In the genomic region with DNA sequence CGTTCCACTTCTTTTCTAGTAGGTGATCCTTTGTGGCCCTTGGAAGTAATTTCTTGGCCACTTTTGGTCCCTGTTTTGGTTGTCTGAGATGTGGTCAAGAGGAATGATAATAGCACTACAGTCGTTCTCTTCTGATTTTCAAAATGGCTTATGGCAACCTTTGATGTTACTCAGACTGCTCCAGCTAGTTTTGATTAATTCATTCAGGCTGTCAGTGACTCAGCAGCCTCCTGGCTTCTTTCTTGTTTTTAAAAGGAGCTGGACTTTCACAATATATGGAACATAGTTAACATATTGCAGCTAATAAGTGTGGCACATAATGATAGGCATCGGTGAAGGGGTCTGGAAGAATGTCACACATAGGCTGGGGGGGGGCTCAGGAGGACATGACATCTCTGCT, we compare ENCODE assay signal across 9 cellular contexts. TPM values are rescaled to one million over a fixed set of nuclear protein-coding genes. Genes with fewer than 3 reads are reported as not detected.
DNase-seq lines count a peak whose midpoint lies in the region; ATAC-seq lines count a peak whose summit lies in the region.
"Had no signal": no experiment of that assay in that cellular context is flagged by ENCODE, and none has a peak within 500 bp of the region (broad histone marks: within the 10 kb centered on the region; RNA-seq: fewer than 3 reads in every experiment).

No MANE protein-coding gene starts in this region.

- H3K4me2 ChIP-seq in trophoblast cell (ENCODE audit: low read length), result no peak overlapping the region

- H2BK5ac ChIP-seq in trophoblast cell (ENCODE audit: low read depth, low read length, poor library complexity), result no peak overlapping the region

- no peaks in the 10 kb centered on the region for H3K27me3 ChIP-seq in trophoblast cell (ENCODE audit: insufficient read depth, low read length)
- H3K27me3 ChIP-seq in effector memory CD4-positive, alpha-beta T cell (replicated peaks; ENCODE audit: control insufficient read depth, insufficient read depth, low read length, poor library complexity, severe bottlenecking), result no peaks in the 10 kb centered on the region

- H3K79me2 ChIP-seq in trophoblast cell (ENCODE audit: control insufficient read depth, insufficient read depth, low read length, poor library complexity), result peaks cover 6% of the 10 kb centered on the region

- H3K4me1 ChIP-seq in trophoblast cell (ENCODE audit: control insufficient read depth in 1 of 2, insufficient read depth in 2 of 2, low read length in 2 of 2), result peaks cover 18 to 29% of the 10 kb centered on the region in 2 experiments
- no peaks in the 10 kb centered on the region for H3K4me1 ChIP-seq in effector memory CD4-positive, alpha-beta T cell (ENCODE audit: control insufficient read depth, insufficient read depth, low read length, poor library complexity, severe bottlenecking)

- H4K12ac ChIP-seq in trophoblast cell (ENCODE audit: low read depth, low read length), result no peak overlapping the region

- no peaks in the 10 kb centered on the region for H3K36me3 ChIP-seq in trophoblast cell (ENCODE audit: control insufficient read depth in 1 of 2, insufficient read depth in 2 of 2, low read length in 2 of 2)
- no peaks in the 10 kb centered on the region for H3K36me3 ChIP-seq in effector memory CD4-positive, alpha-beta T cell (ENCODE audit: control insufficient read depth, insufficient read depth, low read length)

- no peak overlapping the region for H3K9ac ChIP-seq in trophoblast cell (ENCODE audit: low read length)

- H3K36me3 Mint-ChIP-seq in effector memory CD8-positive, alpha-beta T cell (ENCODE audit: insufficient read depth), result peaks cover 6% of the 10 kb centered on the region

- peak overlapping the region; percentile 42 for H3K4ac ChIP-seq in trophoblast cell (ENCODE audit: low read depth, low read length)

- no peaks in the 10 kb centered on the region for H3K27me3 Mint-ChIP-seq in effector memory CD8-positive, alpha-beta T cell

- peak overlapping the region; percentile 45 for H3K27ac ChIP-seq in trophoblast cell (ENCODE audit: low read depth, low read length)
- H3K27ac ChIP-seq in effector memory CD4-positive, alpha-beta T cell (ENCODE audit: insufficient read depth, low read length, poor library complexity, severe bottlenecking), result no peak overlapping the region

- no peaks in the 10 kb centered on the region for H3K9me3 ChIP-seq in trophoblast cell (ENCODE audit: insufficient read depth, low read depth, low read length)
- H3K9me3 ChIP-seq in effector memory CD4-positive, alpha-beta T cell (ENCODE audit: control insufficient read depth, low read length), result no peaks in the 10 kb centered on the region

- H2BK12ac ChIP-seq in trophoblast cell (ENCODE audit: low read length), result no peak overlapping the region

- no peak overlapping the region for H2AK5ac ChIP-seq in trophoblast cell (ENCODE audit: low read length)

- H2AFZ ChIP-seq in trophoblast cell (ENCODE audit: insufficient read depth, low read length, poor library complexity), result no peak overlapping the region

- H4K8ac ChIP-seq in trophoblast cell (ENCODE audit: low read depth, low read length), result no peak overlapping the region

- DNase-seq in COLO829 (ENCODE audit: low spot score), result peak; percentile 82
- DNase-seq in NCI-H460 (ENCODE audit: extremely low read depth, low read depth), result peak; percentile 39
- DNase-seq in effector memory CD8-positive, alpha-beta T cell, result no peak
- DNase-seq in trophoblast cell, result peak; percentile 16 to 48
- no peak for DNase-seq in effector memory CD4-positive, alpha-beta T cell
- no peak for DNase-seq in DMS53 treated with DMSO at 0.1 percent for 48 hours (lab: John Stamatoyannopoulos, UW; ENCODE audit: unreplicated experiment)
- no peak for DNase-seq in iPS-NIHi7 (ENCODE audit: extremely low spot score)

- no peak for ATAC-seq in effector memory CD8-positive, alpha-beta T cell (replicated peaks)
- no peak for ATAC-seq in HG02870 (IDR thresholded peaks at IDR 0.05; ENCODE audit: unreplicated experiment)

- H3K4me3 Mint-ChIP-seq in effector memory CD8-positive, alpha-beta T cell, result no peak overlapping the region
- H3K4me3 Mint-ChIP-seq: T-helper 1 cell treated with Interleukin-12 subunit alpha and Interleukin-12 subunit beta and Interleukin-4 antibody, amounts not matched to agents 30 μg/mL and 1 μg/mL, for 36 hours had no signal

- no peak overlapping the region for H2BK120ac ChIP-seq in trophoblast cell (ENCODE audit: insufficient read depth, low read length, poor library complexity)

- no peaks in the 10 kb centered on the region for H3K9me3 Mint-ChIP-seq in effector memory CD8-positive, alpha-beta T cell
- H3K9me3 Mint-ChIP-seq: T-helper 1 cell treated with Interleukin-12 subunit alpha and Interleukin-12 subunit beta and Interleukin-4 antibody, amounts not matched to agents 30 μg/mL and 1 μg/mL, for 36 hours had no signal

- H3K18ac ChIP-seq in trophoblast cell (ENCODE audit: low read length), result peak overlapping the region; percentile 70

- H3K14ac ChIP-seq in trophoblast cell (ENCODE audit: low read length), result no peak overlapping the region

- peaks cover 9% of the 10 kb centered on the region for H3K79me1 ChIP-seq in trophoblast cell (ENCODE audit: low read length)

- WGBS in trophoblast cell (ENCODE audit: extremely low coverage, insufficient coverage, insufficient read length), result no CpG with 5 or more reads among the region's 3 CpGs

- no peak overlapping the region for H3K4me3 ChIP-seq in trophoblast cell (ENCODE audit: low read depth, low read length)
- H3K4me3 ChIP-seq in effector memory CD4-positive, alpha-beta T cell (ENCODE audit: insufficient read depth, low read depth, low read length, poor library complexity, severe bottlenecking), result no peak overlapping the region

- peak overlapping the region; percentile 42 to 90 for H3K27ac Mint-ChIP-seq in effector memory CD8-positive, alpha-beta T cell
- H3K27ac Mint-ChIP-seq: T-helper 1 cell treated with Interleukin-12 subunit alpha and Interleukin-12 subunit beta and Interleukin-4 antibody, amounts not matched to agents 30 μg/mL and 1 μg/mL, for 36 hours had no signal

- H4K91ac ChIP-seq in trophoblast cell (ENCODE audit: low read depth, low read length), result no peak overlapping the region

- H3K4me1 Mint-ChIP-seq in effector memory CD8-positive, alpha-beta T cell (ENCODE audit: low read depth in 2 of 2), result peaks cover 40 to 55% of the 10 kb centered on the region in 2 donors

- no peak overlapping the region for H3K23ac ChIP-seq in trophoblast cell (ENCODE audit: low read length)

RNA-seq across cellular contexts. Expression of a gene that starts 47.3 kb away (rescaled TPM):
- 20.2 and 22.5 TPM in 2 replicates for total RNA-seq in NCI-H460 (2014; rRNA removed; shearing (Covaris generic))
- 17.1 and 18.5 TPM in 2 replicates for polyA plus RNA-seq in NCI-H460 (2014; cell fraction: nucleus; rRNA removed)
- 17.9 and 18.4 TPM in 2 replicates for polyA plus RNA-seq in trophoblast cell (2013)

Comparison
In these comparisons a context has a peak if more than half of its experiments do, and no peak if none do; other contexts are left out.
1. DNase-seq: peak in COLO829 (single experiment), NCI-H460 (single experiment) and trophoblast cell (2 of 2); none in effector memory CD8-positive, alpha-beta T cell (0 of 3), effector memory CD4-positive, alpha-beta T cell (0 of 3), DMS53 treated with DMSO at 0.1 percent for 48 hours (single experiment) and iPS-NIHi7 (single experiment).